In the genomic region with DNA sequence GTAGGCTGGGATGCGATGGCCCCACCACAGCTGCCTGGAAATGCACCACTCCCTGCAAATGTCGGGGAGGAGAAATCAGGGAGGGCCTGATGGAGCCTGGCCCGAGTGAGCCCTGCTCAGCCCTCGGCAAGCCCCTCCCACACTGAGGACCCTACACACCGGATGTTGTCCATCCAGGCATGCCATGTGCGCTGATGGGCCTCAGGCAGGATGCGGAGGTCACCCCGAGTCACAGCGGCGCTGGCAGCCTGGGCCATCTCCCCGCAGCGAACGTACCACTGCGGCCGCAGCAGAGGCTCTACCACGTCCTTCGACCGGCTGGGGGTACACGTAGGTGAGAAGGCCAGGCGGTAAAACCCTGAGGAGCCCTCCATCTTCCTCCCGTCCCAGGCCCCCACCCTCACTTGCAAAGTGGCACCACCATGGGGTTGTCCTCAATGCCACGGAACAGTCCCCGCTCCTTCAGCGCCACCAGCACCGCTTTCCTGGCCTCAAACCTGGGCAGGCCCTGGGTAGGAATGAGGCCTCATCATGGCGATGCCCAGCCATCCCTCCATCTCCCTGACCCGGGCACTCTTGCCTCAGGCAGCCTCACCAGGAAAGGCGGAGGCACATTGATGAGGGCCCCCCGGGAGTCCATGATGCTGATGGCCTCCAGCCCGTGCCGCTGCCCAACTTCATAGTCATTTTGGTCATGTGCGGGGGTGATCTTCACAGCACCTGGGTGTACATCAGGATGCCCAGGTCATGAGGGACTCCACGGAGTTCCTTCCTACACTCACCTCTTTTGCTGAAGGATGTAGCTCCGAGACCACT, we compare ENCODE assay signal across 24 cellular contexts. TPM values are rescaled to one million over a fixed set of nuclear protein-coding genes. Genes with fewer than 3 reads are reported as not detected.
"Had no signal": no experiment of that assay in that cellular context is flagged by ENCODE, and none has a peak within 500 bp of the region (broad histone marks: within the 10 kb centered on the region; RNA-seq: fewer than 3 reads in every experiment).

No MANE protein-coding gene starts in this region.

- H3K4me1 ChIP-seq: neural progenitor cell, pancreas had no signal

- H3K36me3 ChIP-seq: neural progenitor cell had no signal

- FAIRE-seq: endometrium, pancreas had no signal

- H3K27me3 ChIP-seq: gastrocnemius medialis, heart right ventricle, neural progenitor cell, pancreas, sigmoid colon, thyroid gland had no signal

- H3K9ac ChIP-seq: neural progenitor cell had no signal

- DNase-seq: activated CD4-positive, alpha-beta T cell treated with anti-CD3 and anti-CD28 coated beads, Interleukin-2, amount 10 ng/mL, durations not matched to agents 7 days and 5 days; activated CD8-positive, alpha-beta memory T cell treated with anti-CD3 and anti-CD28 coated beads, Interleukin-2, amount 50 U/mL, for 4 hours; activated naive CD4-positive, alpha-beta T cell treated with anti-CD3 and anti-CD28 coated beads, Interleukin-2, amount 50 U/mL, for 16 hours; activated T-cell treated with anti-CD3 and anti-CD28 coated beads, Interleukin-2, amount 50 U/mL, for 4 hours; aorta; cerebellar nuclear complex; cortex of kidney; gastrocnemius medialis; heart right ventricle; left ventricle myocardium superior; mesenchymal stem cell; mucosa of descending colon; naive B cell; sigmoid colon; stimulated activated CD4-positive, alpha-beta T cell treated with anti-CD3 and anti-CD28 coated beads, Interleukin-4, amount 100 ng/mL, for 24 hours; stimulated activated naive CD4-positive, alpha-beta T cell treated with Interleukin-2 at 50 U/mL for 16 hours; T-helper 1 cell; T1000; thyroid gland had no signal

- ATAC-seq: activated CD4-positive, CD25-positive, alpha-beta regulatory T cell treated with anti-CD3 and anti-CD28 coated beads, Interleukin-2, amount 50 U/mL, for 24 hours; activated T-cell treated with anti-CD3 and anti-CD28 coated beads, Interleukin-2, amount 50 U/mL, for 4 hours; gastrocnemius medialis; heart right ventricle; left ventricle myocardium superior; mucosa of descending colon; pancreas had no signal

- H3K27ac ChIP-seq: gastrocnemius medialis, heart right ventricle, neural progenitor cell, pancreas, sigmoid colon, thyroid gland had no signal

- H3K4me2 ChIP-seq: neural progenitor cell had no signal

- H2AFZ ChIP-seq: neural progenitor cell had no signal

- H3K4me3 ChIP-seq: gastrocnemius medialis, heart right ventricle, mucosa of descending colon, neural progenitor cell, pancreas, sigmoid colon, thyroid gland had no signal

- H3K9me3 ChIP-seq: gastrocnemius medialis, heart right ventricle, mucosa of descending colon, pancreas, sigmoid colon, thyroid gland had no signal

RNA-seq across cellular contexts. Expression of a gene that starts 5.2 kb away (rescaled TPM):
- total RNA-seq: subcutaneous adipose tissue had no signal

RNA-seq across cellular contexts. Expression of a gene that starts 19.9 kb away (rescaled TPM):
- total RNA-seq: gastrocnemius medialis had no signal
